Comparison of ENCODE assay signal across 1 cellular context in genomic region chr2:172101008-172101706, GRCh38.
TF ChIP-seq lines count a peak whose summit lies in the region.

No MANE protein-coding gene starts in this region.

TF ChIP-seq in A549, 52 proteins besides CTCF, POLR2A, EP300 and RAD21 (continued from another document):
- no peak for TF ChIP-seq HES2 (IDR thresholded peaks at IDR 0.05)
- TF ChIP-seq HOXB5 (CRISPR knock-in tag; IDR thresholded peaks at IDR 0.05), result no peak
TF ChIP-seq in A549: peak in this region for 0.
